Comparison of ENCODE assay signal across 1 cellular context in genomic region chr15:71677352-71677751, GRCh38.
TF ChIP-seq lines count a peak whose summit lies in the region.

No MANE protein-coding gene starts in this region.

TF ChIP-seq in HepG2, 621 proteins besides CTCF, POLR2A, EP300 and RAD21 (continues in another document):
- TF ChIP-seq ZNF746 (CRISPR knock-in tag; IDR thresholded peaks at IDR 0.05), result no peak
- no peak for TF ChIP-seq SCMH1 (CRISPR knock-in tag; IDR thresholded peaks at IDR 0.05; ENCODE audit: borderline replicate concordance)
- no peak for TF ChIP-seq ZNF629 (CRISPR knock-in tag; conservative IDR thresholded peaks at IDR 0.05)
- TF ChIP-seq ZNF646 (CRISPR knock-in tag; IDR thresholded peaks at IDR 0.05), result no peak
- TF ChIP-seq TGIF2 (CRISPR knock-in tag; IDR thresholded peaks at IDR 0.05), result no peak
- no peak for TF ChIP-seq ARNTL (CRISPR knock-in tag; IDR thresholded peaks at IDR 0.05)
- no peak for TF ChIP-seq ZNF20 (CRISPR knock-in tag; IDR thresholded peaks at IDR 0.05)
- no peak for TF ChIP-seq PTBP1 (IDR thresholded peaks at IDR 0.05; ENCODE audit: low read depth, low read length, poor library complexity, severe bottlenecking)
- TF ChIP-seq ZNF605 (CRISPR knock-in tag; IDR thresholded peaks at IDR 0.05), result no peak
- no peak for TF ChIP-seq CSRNP1 (CRISPR knock-in tag; IDR thresholded peaks at IDR 0.05)
- TF ChIP-seq TBL1XR1 (IDR thresholded peaks at IDR 0.05; ENCODE audit: borderline replicate concordance, low read length, partially characterized antibody), result no peak
- TF ChIP-seq CBX5 (CRISPR knock-in tag; IDR thresholded peaks at IDR 0.05; ENCODE audit: borderline replicate concordance), result no peak
- no peak for TF ChIP-seq KMT2A (CRISPR knock-in tag; IDR thresholded peaks at IDR 0.05)
- TF ChIP-seq GABPA (IDR thresholded peaks at IDR 0.05; ENCODE audit: low read depth, low read length), result no peak
- no peak for TF ChIP-seq GABPA (CRISPR knock-in tag; IDR thresholded peaks at IDR 0.05; ENCODE audit: low read depth)
- TF ChIP-seq TFE3 (CRISPR knock-in tag; IDR thresholded peaks at IDR 0.05), result 0 out of 2 replicates have a peak, but pooled peaks have one; percentile 36
- TF ChIP-seq KIAA2018 (CRISPR knock-in tag; IDR thresholded peaks at IDR 0.05; ENCODE audit: borderline replicate concordance), result no peak
- no peak for TF ChIP-seq RFXAP (CRISPR knock-in tag; IDR thresholded peaks at IDR 0.05; ENCODE audit: borderline replicate concordance)
- TF ChIP-seq ZBTB14 (CRISPR knock-in tag; IDR thresholded peaks at IDR 0.05), result no peak
- no peak for TF ChIP-seq ZNF75D (CRISPR knock-in tag; IDR thresholded peaks at IDR 0.05; ENCODE audit: borderline replicate concordance)
- no peak for TF ChIP-seq ZKSCAN8 (CRISPR knock-in tag; IDR thresholded peaks at IDR 0.05; ENCODE audit: borderline replicate concordance)
- peak; percentile 83 for TF ChIP-seq PITX1 (CRISPR knock-in tag; IDR thresholded peaks at IDR 0.05)
- peak; percentile 64; the same call in 1 of the 2 replicates for TF ChIP-seq GFI1 (CRISPR knock-in tag; IDR thresholded peaks at IDR 0.05; ENCODE audit: borderline replicate concordance)
- TF ChIP-seq ARID5B (CRISPR knock-in tag; IDR thresholded peaks at IDR 0.05), result peak; percentile 56
- TF ChIP-seq YEATS2 (CRISPR knock-in tag; IDR thresholded peaks at IDR 0.05; ENCODE audit: borderline replicate concordance), result no peak
- TF ChIP-seq ARID3A (IDR thresholded peaks at IDR 0.05; ENCODE audit: low read depth, low read length), result no peak
- TF ChIP-seq NAIF1 (CRISPR knock-in tag; IDR thresholded peaks at IDR 0.05; ENCODE audit: borderline replicate concordance), result no peak
- TF ChIP-seq CCAR2 (optimal IDR thresholded peaks at IDR 0.05; ENCODE audit: low read depth, low read length), result no peak
- TF ChIP-seq TEAD3 (CRISPR knock-in tag; optimal IDR thresholded peaks at IDR 0.05; ENCODE audit: borderline replicate concordance), result peak; percentile 46
- no peak for TF ChIP-seq FOXO1 (CRISPR knock-in tag; IDR thresholded peaks at IDR 0.05)
- TF ChIP-seq WIZ (CRISPR knock-in tag; IDR thresholded peaks at IDR 0.05), result no peak
- no peak for TF ChIP-seq CBFB (CRISPR knock-in tag; IDR thresholded peaks at IDR 0.05)
- no peak for TF ChIP-seq SRF (IDR thresholded peaks at IDR 0.05; ENCODE audit: low read depth, low read length)
